8 cellular contexts compared by ENCODE assay signal in genomic region chr15:37135225-37135624, GRCh38. TPM values are rescaled to one million over a fixed set of nuclear protein-coding genes. Genes with fewer than 3 reads are reported as not detected.
A peak's percentile ranks its signal among the peaks of the same experiment; 100 is the strongest.
DNase-seq lines count a peak whose midpoint lies in the region; ATAC-seq and TF ChIP-seq lines count a peak whose summit lies in the region.

No MANE protein-coding gene starts in this region.

- no peak overlapping the region for H3K27ac Mint-ChIP-seq in activated T-cell treated with anti-CD3 and anti-CD28 coated beads, Interleukin-2, amount 50 U/mL, for 24 hours

- no peak overlapping the region for H3K4me3 Mint-ChIP-seq in activated T-cell treated with anti-CD3 and anti-CD28 coated beads, Interleukin-2, amount 50 U/mL, for 24 hours

- H3K27me3 ChIP-seq in brain microvascular endothelial cell (replicated peaks): peaks cover 2% of the 10 kb centered on the region

- H3K27me3 Mint-ChIP-seq in activated T-cell treated with anti-CD3 and anti-CD28 coated beads, Interleukin-2, amount 50 U/mL, for 24 hours: peaks cover 30% of the 10 kb centered on the region

- H3K4me3 ChIP-seq in AG10803 (ENCODE audit: low read length) (no peak overlapping the region), brain microvascular endothelial cell (ENCODE audit: low read depth, low read length) (no peak overlapping the region)

- DNase-seq in AG10803 (ENCODE audit: low read depth) (no peak), HT-29 (ENCODE audit: low spot score) (peak; percentile 50), brain microvascular endothelial cell (no peak), DMS114 treated with DMSO at 0.1 percent for 48 hours (lab: John Stamatoyannopoulos, UW; ENCODE audit: unreplicated experiment) (no peak), NCI-H446 treated with DMSO at 0.1 percent for 48 hours (lab: John Stamatoyannopoulos, UW) (no peak), DMS153 treated with DMSO at 0.1 percent for 48 hours (lab: John Stamatoyannopoulos, UW; ENCODE audit: unreplicated experiment) (no peak)
- no peak for DNase-seq in activated T-cell treated with anti-CD3 and anti-CD28 coated beads, Interleukin-2, amount 50 U/mL, for 24 hours

- TF ChIP-seq CTCF in AG10803 (conservative IDR thresholded peaks at IDR 0.05; ENCODE audit: low read length): peak; percentile 21; the same call in 1 of the 2 replicates
- TF ChIP-seq CTCF in brain microvascular endothelial cell (IDR thresholded peaks at IDR 0.05; ENCODE audit: low read depth, low read length, missing control alignments): peak; percentile 57

- no peak overlapping the region for H3K27ac ChIP-seq in brain microvascular endothelial cell

- H3K4me1 Mint-ChIP-seq in activated T-cell treated with anti-CD3 and anti-CD28 coated beads, Interleukin-2, amount 50 U/mL, for 24 hours (ENCODE audit: low read depth): no peaks in the 10 kb centered on the region

- H3K36me3 Mint-ChIP-seq in activated T-cell treated with anti-CD3 and anti-CD28 coated beads, Interleukin-2, amount 50 U/mL, for 24 hours (ENCODE audit: low read depth): no peaks in the 10 kb centered on the region

- ATAC-seq in GM19035 (IDR thresholded peaks at IDR 0.05; ENCODE audit: unreplicated experiment): peak; percentile 87

- no peaks in the 10 kb centered on the region for H3K9me3 Mint-ChIP-seq in activated T-cell treated with anti-CD3 and anti-CD28 coated beads, Interleukin-2, amount 50 U/mL, for 24 hours

- in situ Hi-C loops in brain microvascular endothelial cell (cut with HindIII; ENCODE audit: low pct_ligation_motif_present, low sequenced_read_pairs): no loop called here

- H3K36me3 ChIP-seq in brain microvascular endothelial cell (replicated peaks): no peaks in the 10 kb centered on the region

RNA-seq across cellular contexts. Expression of gene MEIS2, which starts 34.9 kb away (rescaled TPM):
- total RNA-seq in HT-29 (2014; rRNA removed; shearing (Covaris generic)): 50.1 and 59.3 TPM in 2 replicates
